9 cellular contexts compared by ENCODE assay signal in genomic region chr2:15565994-15566671, GRCh38.
"Had no signal": no experiment of that assay in that cellular context is flagged by ENCODE, and none has a peak within 500 bp of the region (broad histone marks: within the 10 kb centered on the region; RNA-seq: fewer than 3 reads in every experiment).

No MANE protein-coding gene starts in this region.

- H2AFZ ChIP-seq: GM23248 had no signal

- H3K27ac ChIP-seq: GM23248, HL-60 had no signal

- H3K4me3 ChIP-seq: GM23248, HAP-1 had no signal

- DNase-seq: GM23248, GOT3, H7, HFFc6, Kasumi-1, KG1 had no signal

- H3K9me3 ChIP-seq: HAP-1 had no signal

- H3K36me3 ChIP-seq: HAP-1 had no signal

- ATAC-seq: HCT116 had no signal

- H3K9ac ChIP-seq: GM23248 had no signal
